In the genomic region with DNA sequence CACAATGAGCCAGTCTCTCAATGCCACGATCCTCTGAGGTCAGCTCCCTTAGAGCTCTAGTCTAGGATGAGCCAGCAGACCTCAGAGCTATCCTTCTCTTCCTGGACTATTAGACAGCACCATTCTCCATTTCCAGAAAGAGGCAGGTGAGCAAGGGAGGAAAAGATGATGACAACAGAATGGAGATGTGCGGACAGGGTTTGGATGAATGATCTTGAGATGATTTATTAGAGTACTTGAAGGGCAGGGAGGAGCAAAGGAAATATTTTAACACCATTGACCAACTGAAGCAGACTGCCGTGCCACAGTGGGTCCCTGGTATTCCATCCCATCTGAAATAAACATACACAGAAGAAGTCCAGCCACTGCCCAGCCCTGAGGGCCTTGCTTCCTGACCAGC, we compare ENCODE assay signal across 21 cellular contexts.
"Had no signal": no experiment of that assay in that cellular context is flagged by ENCODE, and none has a peak within 500 bp of the region (broad histone marks: within the 10 kb centered on the region; RNA-seq: fewer than 3 reads in every experiment).

No MANE protein-coding gene starts in this region.

- DNase-seq: activated CD4-positive, alpha-beta memory T cell treated with anti-CD3 and anti-CD28 coated beads, Interleukin-2, amount 10 ng/mL, durations not matched to agents 7 days and 5 days; activated CD4-positive, alpha-beta T cell treated with anti-CD3 and anti-CD28 coated beads for 48 hours; activated CD4-positive, CD25-positive, alpha-beta regulatory T cell; activated effector memory CD4-positive, alpha-beta T cell treated with anti-CD3 and anti-CD28 coated beads, Interleukin-2, amount 50 U/mL, for 16 hours; activated naive CD4-positive, alpha-beta T cell treated with anti-CD3 and anti-CD28 coated beads, Interleukin-2, amount 10 ng/mL, durations not matched to agents 7 days and 5 days; amygdala; body of pancreas; dermis blood vessel endothelial cell; effector CD8-positive, alpha-beta T cell; erythroblast; foreskin fibroblast; kidney; left ventricle myocardium inferior; naive thymus-derived CD8-positive, alpha-beta T cell; psoas muscle; stimulated activated CD4-positive, alpha-beta T cell treated with anti-CD3 and anti-CD28 coated beads, Interleukin-4, amount 100 ng/mL, for 4 hours; substantia nigra; T1000 had no signal

- H3K27me3 ChIP-seq: body of pancreas, pancreas, right atrium auricular region, tibial nerve had no signal

- H3K27ac ChIP-seq: body of pancreas, left ventricle myocardium inferior, pancreas, psoas muscle, right atrium auricular region, tibial nerve had no signal

- H3K4me3 ChIP-seq: body of pancreas, left ventricle myocardium inferior, pancreas, psoas muscle, right atrium auricular region, tibial nerve had no signal

- H3K36me3 ChIP-seq: left ventricle myocardium inferior, pancreas, right atrium auricular region, tibial nerve had no signal

- H3K4me1 ChIP-seq: body of pancreas, left ventricle myocardium inferior, pancreas, psoas muscle, tibial nerve had no signal

- H3K9me3 ChIP-seq: body of pancreas, left ventricle myocardium inferior, pancreas, psoas muscle, right atrium auricular region, tibial nerve had no signal

- ATAC-seq: body of pancreas; naive thymus-derived CD8-positive, alpha-beta T cell; pancreas had no signal
